Comparison of ENCODE assay signal across 1 cellular context in the genomic region with DNA sequence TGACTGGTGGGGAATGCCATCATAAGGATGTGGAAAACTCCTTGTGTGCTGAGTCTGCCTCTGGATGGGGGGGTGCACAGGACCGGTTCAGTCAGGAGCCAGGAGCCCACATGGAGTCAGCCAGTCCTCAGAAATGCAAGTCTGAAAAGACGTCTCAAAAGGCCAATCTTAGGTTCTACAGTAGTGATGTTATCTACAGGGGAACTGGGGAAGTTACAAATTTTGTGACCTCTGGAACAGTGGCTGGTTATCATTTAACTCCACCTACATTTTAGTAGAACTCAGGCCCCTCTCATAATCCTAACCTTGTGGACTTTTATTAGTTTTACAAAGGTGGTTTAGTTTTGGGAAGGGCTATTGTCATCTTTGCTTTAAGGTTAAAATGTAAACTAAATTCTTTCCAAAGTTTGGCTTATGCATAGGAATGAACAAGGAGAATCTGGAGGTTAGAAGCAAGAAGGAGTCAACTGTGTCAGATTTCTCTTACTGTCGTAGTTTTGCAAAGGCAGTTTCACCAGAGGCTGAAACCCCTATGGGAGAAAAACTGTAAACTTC.
TF ChIP-seq lines count a peak whose summit lies in the region.

No MANE protein-coding gene starts in this region.

TF ChIP-seq in WTC11, 78 proteins besides CTCF, POLR2A, EP300 and RAD21:
- TF ChIP-seq FOXJ3 (CRISPR knock-in tag; IDR thresholded peaks at IDR 0.05; ENCODE audit: borderline replicate concordance), result no peak
